Comparison of ENCODE assay signal across 1 cellular context in the genomic region with DNA sequence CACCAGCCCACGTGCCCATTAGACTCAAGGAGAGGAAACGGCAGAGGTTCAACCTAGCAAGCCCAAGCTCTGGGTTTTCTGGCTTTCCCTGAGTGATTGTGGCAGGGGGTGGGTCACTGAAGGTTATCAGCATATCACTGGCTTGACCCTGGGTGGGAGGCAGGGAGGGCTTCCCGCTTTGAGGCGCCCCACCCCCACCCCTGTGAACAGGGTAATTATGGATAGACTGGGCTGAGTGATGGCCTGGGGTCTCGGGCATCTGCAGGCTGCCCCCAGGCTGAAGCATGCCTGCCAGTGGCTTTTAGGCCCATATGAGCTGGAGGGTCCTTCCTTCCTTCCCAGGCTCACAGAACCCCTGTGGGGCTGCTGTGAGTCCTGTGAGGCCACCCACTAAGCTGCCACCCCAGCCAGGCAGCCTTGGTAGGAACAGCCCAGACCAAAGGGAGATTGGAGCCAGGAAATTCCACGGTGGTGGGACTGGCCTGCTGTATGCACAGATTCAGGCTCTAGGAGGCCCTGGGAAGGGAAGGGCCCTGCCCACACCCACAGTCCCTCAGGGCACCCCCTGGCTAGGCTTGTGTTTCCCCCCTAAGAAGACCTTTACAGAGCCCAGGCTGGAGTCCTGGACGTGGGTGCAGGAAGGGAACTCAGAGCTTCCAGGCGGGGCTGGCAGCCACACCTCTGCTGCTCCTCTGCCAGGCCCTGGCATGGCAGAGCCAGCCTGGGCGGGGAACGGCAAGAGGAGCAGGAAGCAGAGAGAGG.
TF ChIP-seq lines count a peak whose summit lies in the region.

No MANE protein-coding gene starts in this region.

TF ChIP-seq in H1, 55 proteins besides CTCF, POLR2A, EP300 and RAD21:
- TF ChIP-seq KDM4A (IDR thresholded peaks at IDR 0.05; ENCODE audit: low read depth, low read length, severe bottlenecking) (no peak), SP1 (IDR thresholded peaks at IDR 0.05; ENCODE audit: low read depth, low read length) (no peak), RNF2 (IDR thresholded peaks at IDR 0.05; ENCODE audit: borderline replicate concordance, low read depth, low read length, missing control alignments, poor library complexity, severe bottlenecking) (no peak), MAFK (IDR thresholded peaks at IDR 0.05; ENCODE audit: low read depth, low read length) (no peak), SIX5 (IDR thresholded peaks at IDR 0.05; ENCODE audit: low read depth, low read length) (no peak), CHD1 (IDR thresholded peaks at IDR 0.05; ENCODE audit: low read depth, low read length) (no peak), SIRT6 (IDR thresholded peaks at IDR 0.05; ENCODE audit: low read length) (no peak), CEBPB (IDR thresholded peaks at IDR 0.05; ENCODE audit: low read depth, low read length) (no peak)
- TF ChIP-seq, protein P1, sequence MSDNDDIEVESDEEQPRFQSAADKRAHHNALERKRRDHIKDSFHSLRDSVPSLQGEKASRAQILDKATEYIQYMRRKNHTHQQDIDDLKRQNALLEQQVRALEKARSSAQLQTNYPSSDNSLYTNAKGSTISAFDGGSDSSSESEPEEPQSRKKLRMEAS (IDR thresholded peaks at IDR 0.05) = no peak
